ENCODE assay signal across 11 cellular contexts in the genomic region with DNA sequence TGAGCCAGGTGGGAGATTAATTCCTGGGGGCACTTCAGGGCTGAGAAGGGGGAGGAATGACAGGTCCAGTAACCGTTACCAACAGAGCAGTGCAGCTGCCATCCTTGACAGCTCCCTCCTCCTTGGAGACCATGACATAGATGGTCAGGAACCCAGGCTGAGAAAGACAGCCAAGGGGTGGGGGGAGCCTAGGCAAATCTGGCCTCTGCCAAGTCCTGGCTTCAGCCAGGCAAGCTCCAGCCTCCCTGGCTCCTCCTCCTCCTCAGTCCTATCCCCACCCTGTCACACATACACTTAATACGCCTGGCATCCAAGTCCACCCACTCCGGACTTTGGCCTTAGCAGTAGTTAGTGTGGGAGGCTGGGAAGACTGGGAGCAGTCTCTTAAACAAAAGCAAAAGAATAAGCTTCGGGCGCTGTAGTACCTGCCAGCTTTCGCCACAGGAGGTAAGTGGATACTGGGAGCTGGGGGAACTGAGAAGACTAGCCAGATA. TPM values are rescaled to one million over a fixed set of nuclear protein-coding genes. Genes with fewer than 3 reads are reported as not detected.
DNase-seq lines count a peak whose midpoint lies in the region; ATAC-seq, FAIRE-seq and TF ChIP-seq lines count a peak whose summit lies in the region.
"Had no signal": no experiment of that assay in that cellular context is flagged by ENCODE, and none has a peak within 500 bp of the region (broad histone marks: within the 10 kb centered on the region; RNA-seq: fewer than 3 reads in every experiment).

A gene with protein sequence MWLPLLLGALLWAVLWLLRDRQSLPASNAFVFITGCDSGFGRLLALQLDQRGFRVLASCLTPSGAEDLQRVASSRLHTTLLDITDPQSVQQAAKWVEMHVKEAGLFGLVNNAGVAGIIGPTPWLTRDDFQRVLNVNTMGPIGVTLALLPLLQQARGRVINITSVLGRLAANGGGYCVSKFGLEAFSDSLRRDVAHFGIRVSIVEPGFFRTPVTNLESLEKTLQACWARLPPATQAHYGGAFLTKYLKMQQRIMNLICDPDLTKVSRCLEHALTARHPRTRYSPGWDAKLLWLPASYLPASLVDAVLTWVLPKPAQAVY (plus strand): TSS at position 323 of the 494 bp plus-strand sequence. CDS start 792 bp downstream, outside the sequence.

- no peak for TF ChIP-seq POLR2A in A549 (IDR thresholded peaks at IDR 0.05; ENCODE audit: low read length)

- TF ChIP-seq CTCF in A549 (IDR thresholded peaks at IDR 0.05) (no peak), epithelial cell of proximal tubule (conservative IDR thresholded peaks at IDR 0.05; ENCODE audit: low read depth, low read length) (no peak)

- no peak for FAIRE-seq in A549 (lab: Jason Lieb, UNC)
- FAIRE-seq: G401.6 had no signal

- H3K4me3 Mint-ChIP-seq in naive thymus-derived CD4-positive, alpha-beta T cell = peak within 1 kb of the TSS in 2 of 10 donors; percentile 25 to 68
- H3K4me3 Mint-ChIP-seq in activated naive CD8-positive, alpha-beta T cell treated with anti-CD3 and anti-CD28 coated beads, Interleukin-2, amount 50 U/mL, for 24 hours = no peak within 1 kb of the TSS

- H3K4me3 ChIP-seq in A549 (no peak within 1 kb of the TSS), epithelial cell of proximal tubule (ENCODE audit: low read depth, low read length) (peak within 1 kb of the TSS; percentile 42)
- no peak within 1 kb of the TSS for H3K4me3 ChIP-seq in naive thymus-derived CD4-positive, alpha-beta T cell (ENCODE audit: low read length)

- peaks cover 0 to 5% (median 0%) of the 10 kb centered on the region in 5 donors for H3K36me3 Mint-ChIP-seq in naive thymus-derived CD4-positive, alpha-beta T cell
- peaks cover 5% of the 10 kb centered on the region for H3K36me3 Mint-ChIP-seq in activated naive CD8-positive, alpha-beta T cell treated with anti-CD3 and anti-CD28 coated beads, Interleukin-2, amount 50 U/mL, for 24 hours (ENCODE audit: low read depth)

- CTCF ChIA-PET in A549 (lab: Yijun Ruan, JAX) = interaction anchor here (0.6 to 12.3 kb wide), 13 partner anchors 10 to 531 kb away, joined by 3 to 139 read pairs (median 7); a partner anchor contains a TSS
- CTCF ChIA-PET in naive thymus-derived CD4-positive, alpha-beta T cell (lab: Charles Lee) = interaction anchor here (7.5 kb wide), 1 partner anchor 18 kb away, joined by 46 read pairs; no protein-coding TSS in a partner anchor

- H3K4me1 Mint-ChIP-seq in naive thymus-derived CD4-positive, alpha-beta T cell = peaks cover 23 to 47% (median 42%) of the 10 kb centered on the region in 7 donors
- peaks cover 34% of the 10 kb centered on the region for H3K4me1 Mint-ChIP-seq in activated naive CD8-positive, alpha-beta T cell treated with anti-CD3 and anti-CD28 coated beads, Interleukin-2, amount 50 U/mL, for 24 hours

- 46% methylated on average over 6 of the region's 6 CpGs for WGBS in A549 (ENCODE audit: missing lambda C conversion rate)

- H3K36me3 ChIP-seq in naive thymus-derived CD4-positive, alpha-beta T cell (ENCODE audit: control insufficient read depth in 2 of 3, insufficient read depth in 3 of 3, low read length in 3 of 3) = peaks cover 0 to 18% (median 7%) of the 10 kb centered on the region in 3 experiments

- peak within 1 kb of the TSS in 1 of 9 donors; percentile 22 for H3K27ac Mint-ChIP-seq in naive thymus-derived CD4-positive, alpha-beta T cell
- no peak within 1 kb of the TSS for H3K27ac Mint-ChIP-seq in activated naive CD8-positive, alpha-beta T cell treated with anti-CD3 and anti-CD28 coated beads, Interleukin-2, amount 50 U/mL, for 24 hours

- peaks cover 62% of the 10 kb centered on the region for H3K4me1 ChIP-seq in A549
- peaks cover 19 to 23% of the 10 kb centered on the region in 2 donors for H3K4me1 ChIP-seq in naive thymus-derived CD4-positive, alpha-beta T cell (ENCODE audit: control insufficient read depth in 2 of 2, insufficient read depth in 2 of 2, low read length in 2 of 2)

- H3K27me3 Mint-ChIP-seq in naive thymus-derived CD4-positive, alpha-beta T cell = peaks cover 0 to 2% (median 0%) of the 10 kb centered on the region in 5 donors
- peaks cover 4% of the 10 kb centered on the region for H3K27me3 Mint-ChIP-seq in activated naive CD8-positive, alpha-beta T cell treated with anti-CD3 and anti-CD28 coated beads, Interleukin-2, amount 50 U/mL, for 24 hours

- H3K27ac ChIP-seq in A549 = peak within 1 kb of the TSS; percentile 29 to 67; a peak in 4 of 6 replicates
- H3K27ac ChIP-seq in naive thymus-derived CD4-positive, alpha-beta T cell (ENCODE audit: low read depth, low read length) = no peak within 1 kb of the TSS
- H3K27ac ChIP-seq: HL-60 had no signal

- H3K9me3 ChIP-seq in A549 = no peaks in the 10 kb centered on the region
- H3K9me3 ChIP-seq in naive thymus-derived CD4-positive, alpha-beta T cell (ENCODE audit: control insufficient read depth in 2 of 3, low read length in 3 of 3) = no peaks in the 10 kb centered on the region

- DNase-seq in A549 (ENCODE audit: low read depth in 1 of 2, low spot score in 1 of 2) = peak in 1 of 2 experiments; percentile 80
- DNase-seq in LoVo (ENCODE audit: low spot score) = peak; percentile 95
- DNase-seq in epithelial cell of proximal tubule (ENCODE audit: low read depth) = no peak
- DNase-seq in naive thymus-derived CD4-positive, alpha-beta T cell = no peak
- no peak for DNase-seq in NCI-H2029 treated with DMSO at 0.1 percent for 48 hours (lab: John Stamatoyannopoulos, UW)
- no peak for DNase-seq in activated naive CD8-positive, alpha-beta T cell treated with anti-CD3 and anti-CD28 coated beads, Interleukin-2, amount 50 U/mL, for 24 hours
- DNase-seq in middle frontal gyrus (ENCODE audit: extremely low spot score, low spot score) = no peak
- no peak for DNase-seq in stimulated activated CD4-positive, alpha-beta T cell treated with anti-CD3 and anti-CD28 coated beads, Interleukin-2, amount 100 ng/mL, for 24 hours
- DNase-seq: activated CD4-positive, alpha-beta T cell treated with anti-CD3 and anti-CD28 coated beads, Interleukin-2, amount 50 U/mL, for 4 hours had no signal

- H3K9me3 Mint-ChIP-seq in naive thymus-derived CD4-positive, alpha-beta T cell = peaks cover 0 to 7% (median 0%) of the 10 kb centered on the region in 11 donors
- H3K9me3 Mint-ChIP-seq in activated naive CD8-positive, alpha-beta T cell treated with anti-CD3 and anti-CD28 coated beads, Interleukin-2, amount 50 U/mL, for 24 hours = no peaks in the 10 kb centered on the region

- H3K4me2 ChIP-seq in A549 = peak within 1 kb of the TSS; percentile 35

- POLR2A ChIA-PET in A549 (lab: Yijun Ruan, JAX) = interaction anchor here (1.9 kb wide), 1 partner anchor 9 kb away, joined by 7 read pairs; a partner anchor contains a TSS
- POLR2A ChIA-PET in naive thymus-derived CD4-positive, alpha-beta T cell (lab: Charles Lee) = interaction anchor here (1.0 to 1.1 kb wide), 2 partner anchors 9 to 100 kb away, joined by 3 read pairs; no protein-coding TSS in a partner anchor

- intact Hi-C loops in naive thymus-derived CD4-positive, alpha-beta T cell (cut with micrococcal nuclease) = no loop called here

- no peaks in the 10 kb centered on the region for H3K27me3 ChIP-seq in naive thymus-derived CD4-positive, alpha-beta T cell (ENCODE audit: control insufficient read depth in 2 of 2, insufficient read depth in 2 of 2, low read length in 2 of 2)

- TF ChIP-seq EP300 in A549 (IDR thresholded peaks at IDR 0.05) = no peak

- TF ChIP-seq RAD21 in A549 (conservative IDR thresholded peaks at IDR 0.05 in 1 of 2, IDR thresholded peaks at IDR 0.05 in 1 of 2) = no peak

- peak in 1 of 2 experiments; percentile 38; a peak in 3 of 6 replicates for ATAC-seq in A549
- ATAC-seq in naive thymus-derived CD4-positive, alpha-beta T cell = no peak
- no peak for ATAC-seq in activated naive CD8-positive, alpha-beta T cell treated with anti-CD3 and anti-CD28 coated beads, Interleukin-2, amount 50 U/mL, for 24 hours

TF ChIP-seq in A549, 52 proteins besides CTCF, POLR2A, EP300 and RAD21 (continues in another document):
- TF ChIP-seq KDM1A (IDR thresholded peaks at IDR 0.05; ENCODE audit: low read depth) (no peak), NPAS2 (CRISPR knock-in tag; IDR thresholded peaks at IDR 0.05; ENCODE audit: borderline replicate concordance) (no peak), EHMT2 (IDR thresholded peaks at IDR 0.05; ENCODE audit: low read depth) (no peak), PHF8 (IDR thresholded peaks at IDR 0.05; ENCODE audit: borderline replicate concordance, low read depth) (no peak), JUN (IDR thresholded peaks at IDR 0.05) (no peak), ZFP36 (IDR thresholded peaks at IDR 0.05; ENCODE audit: borderline replicate concordance, partially characterized antibody) (no peak)
- TF ChIP-seq, protein P1, sequence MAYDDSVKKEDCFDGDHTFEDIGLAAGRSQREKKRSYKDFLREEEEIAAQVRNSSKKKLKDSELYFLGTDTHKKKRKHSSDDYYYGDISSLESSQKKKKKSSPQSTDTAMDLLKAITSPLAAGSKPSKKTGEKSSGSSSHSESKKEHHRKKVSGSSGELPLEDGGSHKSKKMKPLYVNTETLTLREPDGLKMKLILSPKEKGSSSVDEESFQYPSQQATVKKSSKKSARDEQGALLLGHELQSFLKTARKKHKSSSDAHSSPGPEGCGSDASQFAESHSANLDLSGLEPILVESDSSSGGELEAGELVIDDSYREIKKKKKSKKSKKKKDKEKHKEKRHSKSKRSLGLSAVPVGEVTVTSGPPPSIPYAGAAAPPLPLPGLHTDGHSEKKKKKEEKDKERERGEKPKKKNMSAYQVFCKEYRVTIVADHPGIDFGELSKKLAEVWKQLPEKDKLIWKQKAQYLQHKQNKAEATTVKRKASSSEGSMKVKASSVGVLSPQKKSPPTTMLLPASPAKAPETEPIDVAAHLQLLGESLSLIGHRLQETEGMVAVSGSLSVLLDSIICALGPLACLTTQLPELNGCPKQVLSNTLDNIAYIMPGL (CRISPR knock-in tag; IDR thresholded peaks at IDR 0.05; ENCODE audit: borderline replicate concordance) = no peak
- TF ChIP-seq, protein P2, sequence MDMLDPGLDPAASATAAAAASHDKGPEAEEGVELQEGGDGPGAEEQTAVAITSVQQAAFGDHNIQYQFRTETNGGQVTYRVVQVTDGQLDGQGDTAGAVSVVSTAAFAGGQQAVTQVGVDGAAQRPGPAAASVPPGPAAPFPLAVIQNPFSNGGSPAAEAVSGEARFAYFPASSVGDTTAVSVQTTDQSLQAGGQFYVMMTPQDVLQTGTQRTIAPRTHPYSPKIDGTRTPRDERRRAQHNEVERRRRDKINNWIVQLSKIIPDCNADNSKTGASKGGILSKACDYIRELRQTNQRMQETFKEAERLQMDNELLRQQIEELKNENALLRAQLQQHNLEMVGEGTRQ (IDR thresholded peaks at IDR 0.05) = no peak

RNA-seq across cellular contexts. Expression of the gene that starts here (rescaled TPM):
- polyA plus RNA-seq in A549 (2011; rRNA removed) = 8.1 and 9.1 TPM in 2 replicates
- polyA plus RNA-seq in A549 (2012; cell fraction: cytosol; rRNA removed) = 7.8 and 8.3 TPM in 2 replicates
- polyA plus RNA-seq in A549 (2012; cell fraction: nucleus; rRNA removed) = 28.7 and 33.2 TPM in 2 replicates
- polyA plus RNA-seq in A549 (2017; fragmentation: RNase III; extraction: RNeasy Plus Mini Kit Qiagen cat#74134 plus additional on column Dnase treatment) = 3.4 to 5.4 TPM (median 4.1 TPM) in 3 replicates
- 7.1 and 7.8 TPM in 2 replicates for polyA minus RNA-seq in A549 (2011; rRNA and poly(A)+ RNA removed)
- 2.3 and 2.5 TPM in 2 replicates for total RNA-seq in epithelial cell of proximal tubule
- 10 to 100 TPM; 14.6 to 24.9 (median 15.9) TPM for total RNA-seq in naive thymus-derived CD4-positive, alpha-beta T cell
- polyA plus RNA-seq in naive thymus-derived CD4-positive, alpha-beta T cell = 1 to 10 TPM in 1 of 2 donors, under 1 TPM in 1; 0.67 to 1.3 TPM
